In genomic region chr17:48563385-48563838, GRCh38 we compare ENCODE assay signal across 1 cellular context.
TF ChIP-seq lines count a peak whose summit lies in the region.

No MANE protein-coding gene starts in this region.

TF ChIP-seq in WTC11, 78 proteins besides CTCF, POLR2A, EP300 and RAD21 (continued from another document):
- TF ChIP-seq CBFB (CRISPR knock-in tag; IDR thresholded peaks at IDR 0.05; ENCODE audit: low read depth), result no peak
- TF ChIP-seq ATF2 (CRISPR knock-in tag; IDR thresholded peaks at IDR 0.05; ENCODE audit: borderline replicate concordance, low read depth), result no peak
